In the genomic region with DNA sequence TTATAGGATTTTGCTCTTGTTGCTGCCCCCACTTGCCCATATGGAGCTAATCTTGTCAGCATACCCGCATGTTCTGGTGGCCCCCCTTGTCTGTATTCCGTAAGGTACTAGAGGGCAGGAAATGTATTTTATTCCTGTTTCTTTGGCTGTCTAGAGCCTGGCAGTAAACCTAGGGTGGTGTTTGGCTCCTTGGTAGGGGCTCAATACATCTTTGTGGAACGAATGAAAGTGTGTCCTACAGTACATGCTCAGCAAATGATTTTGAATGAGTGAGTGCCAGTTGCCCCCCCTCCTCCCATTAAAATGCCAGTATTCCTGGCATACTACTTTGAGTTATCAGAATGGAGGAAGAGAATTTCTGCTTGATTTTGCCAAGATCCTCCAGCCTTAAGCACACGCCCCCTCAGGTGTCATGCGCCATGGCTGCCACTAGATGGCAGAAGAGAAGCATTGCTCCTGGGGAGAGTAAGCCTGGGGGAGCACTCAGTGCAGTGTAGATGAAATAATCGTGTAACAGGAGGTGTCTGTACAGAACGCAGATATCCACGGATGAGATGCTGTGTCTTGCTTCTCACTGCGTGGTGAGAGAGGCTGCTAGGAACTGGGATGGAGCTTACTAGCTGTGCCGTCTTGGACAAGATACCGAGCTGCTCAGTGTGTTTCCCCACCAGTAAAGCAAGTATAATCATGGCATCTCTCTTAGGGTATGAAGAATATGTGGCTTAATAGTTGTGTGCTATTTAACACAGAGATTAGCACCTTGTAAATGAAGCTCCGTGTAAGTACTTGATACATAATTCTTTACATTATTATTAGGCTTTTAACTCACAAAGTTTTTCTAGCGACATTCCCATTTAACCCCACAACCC, we compare ENCODE assay signal across 8 cellular contexts. TPM values are rescaled to one million over a fixed set of nuclear protein-coding genes. Genes with fewer than 3 reads are reported as not detected.
DNase-seq lines count a peak whose midpoint lies in the region; ATAC-seq and TF ChIP-seq lines count a peak whose summit lies in the region.

No MANE protein-coding gene starts in this region.

- no peak overlapping the region for H3K4me3 ChIP-seq in cardiac fibroblast (replicated peaks in 1 of 2; ENCODE audit: low read depth in 2 of 2, low read length in 2 of 2)

- peaks cover 21% of the 10 kb centered on the region for H3K4me1 Mint-ChIP-seq in activated B cell treated with CpG ODN at 0.5 μM for 24 hours

- peaks cover 2% of the 10 kb centered on the region for H3K27me3 Mint-ChIP-seq in activated B cell treated with CpG ODN at 0.5 μM for 24 hours

- no peak overlapping the region for H3K4me3 Mint-ChIP-seq in activated B cell treated with CpG ODN at 0.5 μM for 24 hours

- ATAC-seq in activated B cell treated with CpG ODN at 0.5 μM for 24 hours (ENCODE audit: low read depth) (peak; percentile 99), GM18519 (IDR thresholded peaks at IDR 0.05; ENCODE audit: low FRiP score, unreplicated experiment) (no peak)

- H3K27ac Mint-ChIP-seq in activated B cell treated with CpG ODN at 0.5 μM for 24 hours = peak overlapping the region; percentile 19

- DNase-seq in GM10266 (ENCODE audit: extremely low spot score) = peak; percentile 77
- DNase-seq in HEK293T (ENCODE audit: extremely low spot score) = peak; percentile 83
- DNase-seq in NCI-H1930 (lab: John Stamatoyannopoulos, UW) = peak; percentile 3 to 65
- DNase-seq in activated B cell treated with CpG ODN at 0.5 μM for 24 hours = peak; percentile 63
- DNase-seq in cardiac fibroblast (ENCODE audit: low read depth in 2 of 2) = peak; percentile 86 to 88
- DNase-seq in kidney tubule cell (ENCODE audit: low spot score) = peak; percentile 70
- peak; percentile 62 for DNase-seq in stimulated activated CD4-positive, alpha-beta T cell treated with anti-CD3 and anti-CD28 coated beads, Interleukin-2, amount 100 ng/mL, for 4 hours (ENCODE audit: low read depth)

- no peaks in the 10 kb centered on the region for H3K9me3 Mint-ChIP-seq in activated B cell treated with CpG ODN at 0.5 μM for 24 hours

- TF ChIP-seq CTCF in GM10266 (IDR thresholded peaks at IDR 0.05; ENCODE audit: control insufficient read depth, insufficient read depth, low read depth, missing control alignments) (peak; percentile 100), activated B cell treated with CpG ODN at 0.5 μM for 24 hours (IDR thresholded peaks at IDR 0.05) (peak; percentile 99), cardiac fibroblast (IDR thresholded peaks at IDR 0.05; ENCODE audit: low read depth, low read length) (peak; percentile 100)

- intact Hi-C loops in activated B cell treated with CpG ODN at 0.5 μM for 24 hours (cut with micrococcal nuclease) = loop anchor here (1.0 to 5.0 kb wide), 8 partner anchors 37 to 388 kb away; a partner anchor contains a TSS

- no peaks in the 10 kb centered on the region for H3K36me3 Mint-ChIP-seq in activated B cell treated with CpG ODN at 0.5 μM for 24 hours (ENCODE audit: low read depth)

- POLR2A ChIA-PET in HEK293T (lab: Yijun Ruan, JAX) (interaction anchor here (0.6 kb wide), 1 partner anchor 37 kb away, joined by 3 read pairs; no protein-coding TSS in a partner anchor), activated B cell treated with CpG ODN at 0.5 μM for 24 hours (lab: Charles Lee) (interaction anchor here (1.7 kb wide), 1 partner anchor 137 kb away, joined by 7 read pairs; no protein-coding TSS in a partner anchor)

- CTCF ChIA-PET in HEK293T (lab: Yijun Ruan, JAX) (interaction anchor here (0.6 to 2.0 kb wide), 10 partner anchors 9 to 385 kb away, joined by 3 to 9 read pairs (median 3); a partner anchor contains a TSS), activated B cell treated with CpG ODN at 0.5 μM for 24 hours (lab: Charles Lee) (interaction anchor here (0.7 to 5.6 kb wide), 17 partner anchors 9 to 388 kb away, joined by 3 to 46 read pairs (median 4); a partner anchor contains a TSS)

TF ChIP-seq in HEK293T, 16 proteins besides CTCF, POLR2A, EP300 and RAD21:
- TF ChIP-seq BHLHE40 (IDR thresholded peaks at IDR 0.05; ENCODE audit: borderline replicate concordance) (no peak), FOXM1 (IDR thresholded peaks at IDR 0.05; ENCODE audit: borderline replicate concordance) (peak; percentile 73; the same call in 1 of the 2 replicates), ARNT (IDR thresholded peaks at IDR 0.05) (no peak)

RNA-seq across cellular contexts. Expression of a gene that starts 17.2 kb away (rescaled TPM):
- 2.1 and 2.4 TPM in 2 replicates for total RNA-seq in activated B cell treated with CpG ODN at 0.5 μM for 24 hours

RNA-seq across cellular contexts. Expression of a gene that starts 41.8 kb away (rescaled TPM):
- total RNA-seq in activated B cell treated with CpG ODN at 0.5 μM for 24 hours = 2.2 and 3.4 TPM in 2 replicates

Comparison
In these comparisons a context has a peak if more than half of its experiments do, and no peak if none do; other contexts are left out.
1. DNase-seq: peak in every context shown above with its lines; median percentile 87 in cardiac fibroblast; 83 in HEK293T; 77 in GM10266; 70 in kidney tubule cell; 63 in activated B cell treated with CpG ODN at 0.5 μM for 24 hours; 62 in stimulated activated CD4-positive, alpha-beta T cell treated with anti-CD3 and anti-CD28 coated beads, Interleukin-2, amount 100 ng/mL, for 4 hours; 34 in NCI-H1930.